22 cellular contexts compared by ENCODE assay signal in genomic region chr9:127700594-127701255, GRCh38. TPM values are rescaled to one million over a fixed set of nuclear protein-coding genes. Genes with fewer than 3 reads are reported as not detected.
A peak's percentile ranks its signal among the peaks of the same experiment; 100 is the strongest.
DNase-seq lines count a peak whose midpoint lies in the region; ATAC-seq and TF ChIP-seq lines count a peak whose summit lies in the region.
"Had no signal": no experiment of that assay in that cellular context is flagged by ENCODE, and none has a peak within 500 bp of the region (broad histone marks: within the 10 kb centered on the region; RNA-seq: fewer than 3 reads in every experiment).

No MANE protein-coding gene starts in this region.

- CTCF ChIA-PET in activated naive CD4-positive, alpha-beta T cell treated with anti-CD3 and anti-CD28 coated beads for 36 hours (lab: Charles Lee), result no interaction called here
- CTCF ChIA-PET in naive thymus-derived CD4-positive, alpha-beta T cell (lab: Charles Lee), result interaction anchor here (0.6 kb wide), 1 partner anchor 94 kb away, joined by 5 read pairs; no protein-coding TSS in a partner anchor

- H3K9me3 ChIP-seq in naive thymus-derived CD4-positive, alpha-beta T cell (ENCODE audit: control insufficient read depth in 2 of 3, low read length in 3 of 3), result no peaks in the 10 kb centered on the region
- no peaks in the 10 kb centered on the region for H3K9me3 ChIP-seq in thyroid gland
- H3K9me3 ChIP-seq in endodermal cell (ENCODE audit: control insufficient read depth, low read length), result no peaks in the 10 kb centered on the region
- H3K9me3 ChIP-seq: right atrium auricular region, vagina had no signal

- DNase-seq in activated naive CD4-positive, alpha-beta T cell treated with anti-CD3 and anti-CD28 coated beads, Interleukin-2, amount 50 U/mL, for 72 hours (ENCODE audit: low spot score in 2 of 2), result no peak
- DNase-seq in activated naive CD4-positive, alpha-beta T cell treated with anti-CD3 and anti-CD28 coated beads for 36 hours, result no peak
- no peak for DNase-seq in naive thymus-derived CD4-positive, alpha-beta T cell
- DNase-seq in thyroid gland (peak; percentile 28 to 30), endodermal cell (no peak)
- DNase-seq: activated CD4-positive, alpha-beta T cell treated with anti-CD3 and anti-CD28 coated beads for 36 hours; CD4-positive, CD25-positive, alpha-beta regulatory T cell; effector CD8-positive, alpha-beta T cell; EL; islet precursor cell; mesenchymal stem cell; MM.1S; NCI-H187; NCI-H524 treated with DMSO at 0.1 percent for 48 hours; PC-3; T1000 had no signal

- peak overlapping the region; percentile 3 to 87 for H3K27ac Mint-ChIP-seq in activated naive CD4-positive, alpha-beta T cell treated with anti-CD3 and anti-CD28 coated beads, Interleukin-2, amount 50 U/mL, for 72 hours
- H3K27ac Mint-ChIP-seq in activated naive CD4-positive, alpha-beta T cell treated with anti-CD3 and anti-CD28 coated beads for 36 hours, result no peak overlapping the region
- H3K27ac Mint-ChIP-seq in activated T-helper 17 cell treated with anti-CD3 and anti-CD28 coated beads, Interleukin-2, amount 50 U/mL, for 72 hours, result no peak overlapping the region
- peak overlapping the region in 1 of 9 donors; percentile 24 for H3K27ac Mint-ChIP-seq in naive thymus-derived CD4-positive, alpha-beta T cell
- no peak overlapping the region for H3K27ac Mint-ChIP-seq in endodermal cell
- H3K27ac Mint-ChIP-seq: activated CD4-positive, alpha-beta T cell treated with anti-CD3 and anti-CD28 coated beads for 36 hours had no signal

- WGBS in thyroid gland, 2 donors, result 54 to 66% methylated on average over 5 of the region's 5 CpGs
- WGBS in endodermal cell (ENCODE audit: insufficient coverage in 1 of 2, insufficient read length in 1 of 2), 2 experiments, result 85 to 89% methylated on average over 5 of the region's 5 CpGs

- peaks cover 6 to 7% of the 10 kb centered on the region in 2 donors for H3K4me1 ChIP-seq in naive thymus-derived CD4-positive, alpha-beta T cell (ENCODE audit: control insufficient read depth in 2 of 2, insufficient read depth in 2 of 2, low read length in 2 of 2)
- H3K4me1 ChIP-seq in thyroid gland, result peaks cover 28 to 37% of the 10 kb centered on the region in 2 donors
- no peaks in the 10 kb centered on the region for H3K4me1 ChIP-seq in endodermal cell (ENCODE audit: control insufficient read depth, insufficient read depth, low read length)

- POLR2A ChIA-PET in naive thymus-derived CD4-positive, alpha-beta T cell (lab: Charles Lee), result interaction anchor here (1.1 kb wide), 1 partner anchor 15 kb away, joined by 5 read pairs; the partner anchor contains the start of genes PTRH1 and TTC16

- no peak overlapping the region for H3K4me3 Mint-ChIP-seq in activated naive CD4-positive, alpha-beta T cell treated with anti-CD3 and anti-CD28 coated beads for 36 hours
- H3K4me3 Mint-ChIP-seq in activated T-helper 17 cell treated with anti-CD3 and anti-CD28 coated beads, Interleukin-2, amount 50 U/mL, for 72 hours, result peak overlapping the region; percentile 81
- peak overlapping the region in 7 of 10 donors; percentile 41 to 87 (median 83) for H3K4me3 Mint-ChIP-seq in naive thymus-derived CD4-positive, alpha-beta T cell
- H3K4me3 Mint-ChIP-seq in endodermal cell, result no peak overlapping the region
- H3K4me3 Mint-ChIP-seq: activated CD4-positive, alpha-beta T cell treated with anti-CD3 and anti-CD28 coated beads for 36 hours had no signal

- TF ChIP-seq CTCF in thyroid gland (IDR thresholded peaks at IDR 0.05), result no peak
- no peak for TF ChIP-seq CTCF in endodermal cell (conservative IDR thresholded peaks at IDR 0.05)

- ATAC-seq in activated naive CD4-positive, alpha-beta T cell treated with anti-CD3 and anti-CD28 coated beads, Interleukin-2, amount 50 U/mL, for 72 hours, result no peak
- no peak for ATAC-seq in activated T-helper 17 cell treated with anti-CD3 and anti-CD28 coated beads, Interleukin-2, amount 50 U/mL, for 72 hours (replicated peaks)
- no peak for ATAC-seq in naive thymus-derived CD4-positive, alpha-beta T cell
- ATAC-seq in HG03442 (IDR thresholded peaks at IDR 0.05; ENCODE audit: unreplicated experiment) (no peak), GM19328 (IDR thresholded peaks at IDR 0.05; ENCODE audit: unreplicated experiment) (no peak)
- ATAC-seq: activated CD4-positive, alpha-beta T cell treated with anti-CD3 and anti-CD28 coated beads for 36 hours; HepG2; PC-3 had no signal

- H3K27me3 Mint-ChIP-seq in activated naive CD4-positive, alpha-beta T cell treated with anti-CD3 and anti-CD28 coated beads for 36 hours (ENCODE audit: low read depth), result no peaks in the 10 kb centered on the region
- H3K27me3 Mint-ChIP-seq in activated T-helper 17 cell treated with anti-CD3 and anti-CD28 coated beads, Interleukin-2, amount 50 U/mL, for 72 hours, result no peaks in the 10 kb centered on the region
- peaks cover 0 to 2% (median 0%) of the 10 kb centered on the region in 5 donors for H3K27me3 Mint-ChIP-seq in naive thymus-derived CD4-positive, alpha-beta T cell
- H3K27me3 Mint-ChIP-seq in endodermal cell (ENCODE audit: insufficient read depth), result no peaks in the 10 kb centered on the region
- H3K27me3 Mint-ChIP-seq: activated CD4-positive, alpha-beta T cell treated with anti-CD3 and anti-CD28 coated beads for 36 hours had no signal

- no peak overlapping the region for H3K27ac ChIP-seq in naive thymus-derived CD4-positive, alpha-beta T cell (ENCODE audit: low read depth, low read length)
- H3K27ac ChIP-seq in thyroid gland, result peak overlapping the region; percentile 92 to 96 (median 93)
- H3K27ac ChIP-seq in endodermal cell (ENCODE audit: low read depth, low read length), result no peak overlapping the region

- no peaks in the 10 kb centered on the region for H3K9me3 Mint-ChIP-seq in activated naive CD4-positive, alpha-beta T cell treated with anti-CD3 and anti-CD28 coated beads, Interleukin-2, amount 50 U/mL, for 72 hours
- H3K9me3 Mint-ChIP-seq in activated naive CD4-positive, alpha-beta T cell treated with anti-CD3 and anti-CD28 coated beads for 36 hours, result no peaks in the 10 kb centered on the region
- no peaks in the 10 kb centered on the region for H3K9me3 Mint-ChIP-seq in activated T-helper 17 cell treated with anti-CD3 and anti-CD28 coated beads, Interleukin-2, amount 50 U/mL, for 72 hours
- H3K9me3 Mint-ChIP-seq in naive thymus-derived CD4-positive, alpha-beta T cell, result no peaks in the 10 kb centered on the region
- no peaks in the 10 kb centered on the region for H3K9me3 Mint-ChIP-seq in endodermal cell
- H3K9me3 Mint-ChIP-seq: CD4-positive, CD25-positive, alpha-beta regulatory T cell had no signal

- intact Hi-C loops in activated naive CD4-positive, alpha-beta T cell treated with anti-CD3 and anti-CD28 coated beads for 36 hours (cut with micrococcal nuclease), result no loop called here
- intact Hi-C loops in naive thymus-derived CD4-positive, alpha-beta T cell (cut with micrococcal nuclease), result no loop called here
- intact Hi-C loops in thyroid gland (cut with DNase I), result no loop called here

- H3K36me3 Mint-ChIP-seq in activated naive CD4-positive, alpha-beta T cell treated with anti-CD3 and anti-CD28 coated beads, Interleukin-2, amount 50 U/mL, for 72 hours, result no peaks in the 10 kb centered on the region
- no peaks in the 10 kb centered on the region for H3K36me3 Mint-ChIP-seq in activated naive CD4-positive, alpha-beta T cell treated with anti-CD3 and anti-CD28 coated beads for 36 hours (ENCODE audit: low read depth)
- H3K36me3 Mint-ChIP-seq in activated T-helper 17 cell treated with anti-CD3 and anti-CD28 coated beads, Interleukin-2, amount 50 U/mL, for 72 hours (ENCODE audit: low read depth), result no peaks in the 10 kb centered on the region
- H3K36me3 Mint-ChIP-seq in naive thymus-derived CD4-positive, alpha-beta T cell, result no peaks in the 10 kb centered on the region
- no peaks in the 10 kb centered on the region for H3K36me3 Mint-ChIP-seq in endodermal cell (ENCODE audit: low read depth)
- H3K36me3 Mint-ChIP-seq: CD4-positive, CD25-positive, alpha-beta regulatory T cell had no signal

- H3K27me3 ChIP-seq in naive thymus-derived CD4-positive, alpha-beta T cell (ENCODE audit: control insufficient read depth in 2 of 2, insufficient read depth in 2 of 2, low read length in 2 of 2), result no peaks in the 10 kb centered on the region
- H3K27me3 ChIP-seq in thyroid gland, result no peaks in the 10 kb centered on the region
- H3K27me3 ChIP-seq in endodermal cell (ENCODE audit: control insufficient read depth, insufficient read depth, low read length, poor library complexity, severe bottlenecking), result no peaks in the 10 kb centered on the region
- H3K27me3 ChIP-seq: right atrium auricular region, vagina had no signal

- no peak for TF ChIP-seq POLR2A in thyroid gland (IDR thresholded peaks at IDR 0.05)

- H3K4me3 ChIP-seq in naive thymus-derived CD4-positive, alpha-beta T cell (ENCODE audit: low read length), result no peak overlapping the region
- H3K4me3 ChIP-seq in thyroid gland (replicated peaks in 1 of 3) (no peak overlapping the region), endodermal cell (ENCODE audit: low read length) (no peak overlapping the region)
- H3K4me3 ChIP-seq: right atrium auricular region, vagina had no signal

- H3K36me3 ChIP-seq in naive thymus-derived CD4-positive, alpha-beta T cell (ENCODE audit: control insufficient read depth in 2 of 3, insufficient read depth in 3 of 3, low read length in 3 of 3), result no peaks in the 10 kb centered on the region
- H3K36me3 ChIP-seq in thyroid gland (no peaks in the 10 kb centered on the region), endodermal cell (ENCODE audit: control insufficient read depth, insufficient read depth, low read length) (no peaks in the 10 kb centered on the region)
- H3K36me3 ChIP-seq: right atrium auricular region, vagina had no signal

- no peak overlapping the region for H3K9ac ChIP-seq in endodermal cell (ENCODE audit: extremely low read depth, low read length, poor library complexity, severe bottlenecking)

- H3K4me1 Mint-ChIP-seq in activated naive CD4-positive, alpha-beta T cell treated with anti-CD3 and anti-CD28 coated beads for 36 hours (ENCODE audit: low read depth), result peaks cover 13% of the 10 kb centered on the region
- peaks cover 13% of the 10 kb centered on the region for H3K4me1 Mint-ChIP-seq in activated T-helper 17 cell treated with anti-CD3 and anti-CD28 coated beads, Interleukin-2, amount 50 U/mL, for 72 hours
- peaks cover 0 to 13% (median 12%) of the 10 kb centered on the region in 7 donors for H3K4me1 Mint-ChIP-seq in naive thymus-derived CD4-positive, alpha-beta T cell
- H3K4me1 Mint-ChIP-seq in endodermal cell, result no peaks in the 10 kb centered on the region

RNA-seq across cellular contexts. Expression of gene CFAP157, which starts 6.1 kb away (rescaled TPM):
- total RNA-seq in activated naive CD4-positive, alpha-beta T cell treated with anti-CD3 and anti-CD28 coated beads, Interleukin-2, amount 50 U/mL, for 72 hours, result not detected
- total RNA-seq in activated naive CD4-positive, alpha-beta T cell treated with anti-CD3 and anti-CD28 coated beads for 36 hours, result under 1 TPM in 1 of 2 experiments, not detected in 1; 0.07 TPM
- total RNA-seq in activated T-helper 17 cell treated with anti-CD3 and anti-CD28 coated beads, Interleukin-2, amount 50 U/mL, for 72 hours, result under 1 TPM in 1 of 2 donors, not detected in 1; 0.13 TPM
- total RNA-seq in naive thymus-derived CD4-positive, alpha-beta T cell, result under 1 TPM in 3 of 5 experiments, not detected in 2; 0.22 to 0.38 (median 0.27) TPM
- under 1 TPM; 0.11 to 0.20 TPM for polyA plus RNA-seq in naive thymus-derived CD4-positive, alpha-beta T cell
- total RNA-seq in thyroid gland, result 1 to 10 TPM in 1 of 4 donors, under 1 TPM in 1, not detected in 2; 0.22 to 3.0 TPM
- total RNA-seq in endodermal cell, result under 1 TPM; 0.20 to 0.44 TPM
- polyA plus RNA-seq in endodermal cell (2013, experiment 1 of 2), result 0.14 TPM
- polyA plus RNA-seq in endodermal cell (2013, experiment 2 of 2), result 0.21 TPM
- total RNA-seq: activated CD4-positive, alpha-beta T cell treated with anti-CD3 and anti-CD28 coated beads for 36 hours; CD4-positive, CD25-positive, alpha-beta regulatory T cell; HepG2; PC-3; right atrium auricular region; vagina had no signal

RNA-seq across cellular contexts. Expression of gene PTRH1, which starts 14.7 kb away (rescaled TPM):
- 10 to 100 TPM in 1 of 2 donors, 1 to 10 TPM in 1; 9.5 to 12.6 TPM for total RNA-seq in activated naive CD4-positive, alpha-beta T cell treated with anti-CD3 and anti-CD28 coated beads, Interleukin-2, amount 50 U/mL, for 72 hours
- total RNA-seq in activated naive CD4-positive, alpha-beta T cell treated with anti-CD3 and anti-CD28 coated beads for 36 hours, result 10 to 100 TPM; 23.3 to 24.1 TPM
- 10 to 100 TPM in 1 of 2 donors, 1 to 10 TPM in 1; 6.5 to 13.5 TPM for total RNA-seq in activated T-helper 17 cell treated with anti-CD3 and anti-CD28 coated beads, Interleukin-2, amount 50 U/mL, for 72 hours
- total RNA-seq in naive thymus-derived CD4-positive, alpha-beta T cell, result 1 to 10 TPM; 7.8 to 9.5 (median 8.6) TPM
- 10 to 100 TPM; 17.0 to 28.7 TPM for polyA plus RNA-seq in naive thymus-derived CD4-positive, alpha-beta T cell
- total RNA-seq in thyroid gland (10 to 100 TPM; 24.1 to 64.3 (median 43.4) TPM), endodermal cell (10 to 100 TPM; 15.2 to 18.7 TPM)
- polyA plus RNA-seq in endodermal cell (2013, experiment 1 of 2), result 8.2 TPM
- 7.1 TPM for polyA plus RNA-seq in endodermal cell (2013, experiment 2 of 2)

RNA-seq across cellular contexts. Expression of gene TTC16, which starts 15.2 kb away (rescaled TPM):
- under 1 TPM; 0.62 to 0.73 TPM for total RNA-seq in activated naive CD4-positive, alpha-beta T cell treated with anti-CD3 and anti-CD28 coated beads, Interleukin-2, amount 50 U/mL, for 72 hours
- under 1 TPM; 0.50 to 0.79 TPM for total RNA-seq in activated naive CD4-positive, alpha-beta T cell treated with anti-CD3 and anti-CD28 coated beads for 36 hours
- 1 to 10 TPM; 1.8 to 2.0 TPM for total RNA-seq in activated T-helper 17 cell treated with anti-CD3 and anti-CD28 coated beads, Interleukin-2, amount 50 U/mL, for 72 hours
- total RNA-seq in naive thymus-derived CD4-positive, alpha-beta T cell, result 1 to 10 TPM in 4 of 5 experiments, under 1 TPM in 1; 0.29 to 9.9 (median 4.6) TPM
- polyA plus RNA-seq in naive thymus-derived CD4-positive, alpha-beta T cell, result 1 to 10 TPM in 1 of 2 donors, under 1 TPM in 1; 0.73 to 1.7 TPM
- under 1 TPM in 3 of 4 donors, not detected in 1; 0.40 to 0.45 (median 0.44) TPM for total RNA-seq in thyroid gland
- not detected for total RNA-seq in endodermal cell
- polyA plus RNA-seq in endodermal cell (2013, experiment 1 of 2), result not detected
- polyA plus RNA-seq in endodermal cell (2013, experiment 2 of 2), result not detected
- total RNA-seq: HepG2 had no signal
- polyA plus RNA-seq: HepG2 had no signal

RNA-seq across cellular contexts. Expression of gene TOR2A, which starts 34.4 kb away (rescaled TPM):
- total RNA-seq in activated naive CD4-positive, alpha-beta T cell treated with anti-CD3 and anti-CD28 coated beads, Interleukin-2, amount 50 U/mL, for 72 hours, result 10 to 100 TPM; 10.9 to 17.1 TPM
- 10 to 100 TPM; 11.8 to 12.7 TPM for total RNA-seq in activated naive CD4-positive, alpha-beta T cell treated with anti-CD3 and anti-CD28 coated beads for 36 hours
- 10 to 100 TPM in 1 of 2 donors, 1 to 10 TPM in 1; 8.5 to 15.7 TPM for total RNA-seq in activated T-helper 17 cell treated with anti-CD3 and anti-CD28 coated beads, Interleukin-2, amount 50 U/mL, for 72 hours
- total RNA-seq in naive thymus-derived CD4-positive, alpha-beta T cell, result 10 to 100 TPM in 4 of 5 experiments, 1 to 10 TPM in 1; 9.5 to 22.3 (median 10.8) TPM
- polyA plus RNA-seq in naive thymus-derived CD4-positive, alpha-beta T cell, result 10 to 100 TPM; 16.6 to 20.2 TPM
- total RNA-seq in thyroid gland, result 10 to 100 TPM in 3 of 4 donors, 1 to 10 TPM in 1; 8.9 to 23.1 (median 14.2) TPM
- total RNA-seq in endodermal cell, result 10 to 100 TPM; 15.7 to 16.7 TPM
- 19.2 TPM for polyA plus RNA-seq in endodermal cell (2013, experiment 1 of 2)
- 15.7 TPM for polyA plus RNA-seq in endodermal cell (2013, experiment 2 of 2)

Comparison
In these comparisons a context has a peak if more than half of its experiments do, and no peak if none do; other contexts are left out.
1. H3K27ac Mint-ChIP-seq: peak in activated naive CD4-positive, alpha-beta T cell treated with anti-CD3 and anti-CD28 coated beads, Interleukin-2, amount 50 U/mL, for 72 hours (2 of 2); none in activated naive CD4-positive, alpha-beta T cell treated with anti-CD3 and anti-CD28 coated beads for 36 hours (single experiment), activated T-helper 17 cell treated with anti-CD3 and anti-CD28 coated beads, Interleukin-2, amount 50 U/mL, for 72 hours (single experiment) and endodermal cell (single experiment).
2. DNase-seq: peak in thyroid gland (2 of 2); none in activated naive CD4-positive, alpha-beta T cell treated with anti-CD3 and anti-CD28 coated beads, Interleukin-2, amount 50 U/mL, for 72 hours (0 of 2), activated naive CD4-positive, alpha-beta T cell treated with anti-CD3 and anti-CD28 coated beads for 36 hours (single experiment), naive thymus-derived CD4-positive, alpha-beta T cell (0 of 9) and endodermal cell (single experiment).
3. H3K4me3 Mint-ChIP-seq: peak in activated T-helper 17 cell treated with anti-CD3 and anti-CD28 coated beads, Interleukin-2, amount 50 U/mL, for 72 hours (single experiment) and naive thymus-derived CD4-positive, alpha-beta T cell (7 of 10); none in activated naive CD4-positive, alpha-beta T cell treated with anti-CD3 and anti-CD28 coated beads for 36 hours (single experiment) and endodermal cell (single experiment).
4. H3K27ac ChIP-seq: peak in thyroid gland (3 of 3); none in naive thymus-derived CD4-positive, alpha-beta T cell (single experiment) and endodermal cell (single experiment).